ENCODE assay signal across 26 cellular contexts in genomic region chr7:41517771-41518170, GRCh38.
DNase-seq lines count a peak whose midpoint lies in the region; ATAC-seq, FAIRE-seq and TF ChIP-seq lines count a peak whose summit lies in the region.
"Had no signal": no experiment of that assay in that cellular context is flagged by ENCODE, and none has a peak within 500 bp of the region (broad histone marks: within the 10 kb centered on the region; RNA-seq: fewer than 3 reads in every experiment).

No MANE protein-coding gene starts in this region.

- H3K36me3 ChIP-seq in left ventricle myocardium inferior = no peaks in the 10 kb centered on the region
- H3K36me3 ChIP-seq: BE2C, BLaER1 had no signal

- no peak for DNase-seq in Right ventricle myocardium superior
- DNase-seq in cardiac septum (ENCODE audit: low spot score) = no peak
- no peak for DNase-seq in left ventricle myocardium superior
- DNase-seq in left ventricle myocardium inferior = no peak
- DNase-seq in myocyte (ENCODE audit: low read depth) = peak; percentile 35
- no peak for DNase-seq in urothelium cell line (ENCODE audit: low spot score)
- DNase-seq: 8988T; ACHN; BE2C; C1 segment of cervical spinal cord; CD4-positive, alpha-beta memory T cell; CD4-positive, CD25-positive, alpha-beta regulatory T cell; CD8-positive, alpha-beta memory T cell; COR-L47; DMS 273 treated with DMSO at 0.1 percent for 48 hours; DMS153; DMS79; DND-41; EL; GDM1 had no signal

- no peak overlapping the region for H3K27ac ChIP-seq in left ventricle myocardium inferior (replicated peaks)
- H3K27ac ChIP-seq: BLaER1 had no signal

- H3K27me3 ChIP-seq in left ventricle myocardium inferior (ENCODE audit: low read depth) = no peaks in the 10 kb centered on the region
- H3K27me3 ChIP-seq: BE2C, BLaER1 had no signal

- intact Hi-C loops in Right ventricle myocardium superior (cut with DNase I) (no loop called here), cardiac septum (cut with DNase I) (no loop called here), left ventricle myocardium superior (cut with micrococcal nuclease) (no loop called here), left ventricle myocardium inferior (cut with micrococcal nuclease) (no loop called here)

- no peaks in the 10 kb centered on the region for H3K4me1 ChIP-seq in left ventricle myocardium inferior
- H3K4me1 ChIP-seq: BE2C, BLaER1 had no signal

- no peak overlapping the region for H3K4me3 ChIP-seq in left ventricle myocardium inferior
- H3K4me3 ChIP-seq: BLaER1 had no signal

- FAIRE-seq in urothelium cell line (lab: Jason Lieb, UNC) = peak; percentile 30
- FAIRE-seq: A204.1, GM12891, GM19239 had no signal

- H3K9me3 ChIP-seq in left ventricle myocardium inferior (replicated peaks) = peaks cover 4% of the 10 kb centered on the region
- H3K9me3 ChIP-seq: BE2C had no signal

- no peak for TF ChIP-seq CTCF in left ventricle myocardium inferior (IDR thresholded peaks at IDR 0.05; ENCODE audit: borderline replicate concordance)

- ATAC-seq in Right ventricle myocardium superior (ENCODE audit: poor library complexity) = peak; percentile 45
- ATAC-seq in left ventricle myocardium superior = peak; percentile 83
- ATAC-seq in GM19397 (IDR thresholded peaks at IDR 0.05; ENCODE audit: unreplicated experiment) = no peak
- no peak for ATAC-seq in HG03039 (IDR thresholded peaks at IDR 0.05; ENCODE audit: unreplicated experiment)

Comparison
In these comparisons a context has a peak if more than half of its experiments do, and no peak if none do; other contexts are left out.
1. ATAC-seq: peak in Right ventricle myocardium superior (single experiment) and left ventricle myocardium superior (single experiment); none in GM19397 (single experiment) and HG03039 (single experiment).